18 cellular contexts compared by ENCODE assay signal in genomic region chr7:130436253-130436652, GRCh38. TPM values are rescaled to one million over a fixed set of nuclear protein-coding genes. Genes with fewer than 3 reads are reported as not detected.
DNase-seq lines count a peak whose midpoint lies in the region; ATAC-seq and TF ChIP-seq lines count a peak whose summit lies in the region.
"Had no signal": no experiment of that assay in that cellular context is flagged by ENCODE, and none has a peak within 500 bp of the region (broad histone marks: within the 10 kb centered on the region; RNA-seq: fewer than 3 reads in every experiment).

No MANE protein-coding gene starts in this region.

- H3K27ac Mint-ChIP-seq in activated T-cell treated with anti-CD3 and anti-CD28 coated beads, Interleukin-2, amount 50 U/mL, for 72 hours: peak overlapping the region; percentile 18
- no peak overlapping the region for H3K27ac Mint-ChIP-seq in activated T-cell treated with anti-CD3 and anti-CD28 coated beads, Interleukin-2, amount 50 U/mL, for 24 hours
- H3K27ac Mint-ChIP-seq in CD4-positive, alpha-beta T cell: peak overlapping the region; percentile 8
- no peak overlapping the region for H3K27ac Mint-ChIP-seq in central memory CD8-positive, alpha-beta T cell (ENCODE audit: low read depth)
- H3K27ac Mint-ChIP-seq in nephron: peak overlapping the region in 2 of 3 experiments; percentile 17 to 20
- H3K27ac Mint-ChIP-seq: CD4-positive, CD25-positive, alpha-beta regulatory T cell had no signal

- H3K36me3 Mint-ChIP-seq in activated T-cell treated with anti-CD3 and anti-CD28 coated beads, Interleukin-2, amount 50 U/mL, for 72 hours (ENCODE audit: insufficient read depth in 2 of 2): peaks cover 3 to 5% of the 10 kb centered on the region in 2 donors
- peaks cover 18% of the 10 kb centered on the region for H3K36me3 Mint-ChIP-seq in activated T-cell treated with anti-CD3 and anti-CD28 coated beads, Interleukin-2, amount 50 U/mL, for 24 hours (ENCODE audit: low read depth)
- H3K36me3 Mint-ChIP-seq in CD4-positive, alpha-beta T cell (ENCODE audit: low read depth): peaks cover 6% of the 10 kb centered on the region
- H3K36me3 Mint-ChIP-seq in central memory CD8-positive, alpha-beta T cell (ENCODE audit: insufficient read depth): peaks cover 6% of the 10 kb centered on the region
- peaks cover 13% of the 10 kb centered on the region for H3K36me3 Mint-ChIP-seq in nephron (ENCODE audit: low read depth)

- no peaks in the 10 kb centered on the region for H3K27me3 Mint-ChIP-seq in activated T-cell treated with anti-CD3 and anti-CD28 coated beads, Interleukin-2, amount 50 U/mL, for 72 hours (ENCODE audit: low read depth)
- H3K27me3 Mint-ChIP-seq in activated T-cell treated with anti-CD3 and anti-CD28 coated beads, Interleukin-2, amount 50 U/mL, for 24 hours: no peaks in the 10 kb centered on the region
- H3K27me3 Mint-ChIP-seq in CD4-positive, alpha-beta T cell: no peaks in the 10 kb centered on the region
- H3K27me3 Mint-ChIP-seq in central memory CD8-positive, alpha-beta T cell: no peaks in the 10 kb centered on the region
- H3K27me3 Mint-ChIP-seq in nephron (ENCODE audit: low read depth): no peaks in the 10 kb centered on the region
- H3K27me3 Mint-ChIP-seq: CD4-positive, CD25-positive, alpha-beta regulatory T cell had no signal

- H3K36me3 ChIP-seq in body of pancreas (replicated peaks in 1 of 2; ENCODE audit: insufficient read depth in 1 of 2, low read depth in 2 of 2): no peaks in the 10 kb centered on the region
- H3K36me3 ChIP-seq: HAP-1 had no signal

- TF ChIP-seq POLR2A in body of pancreas (IDR thresholded peaks at IDR 0.05): no peak

- POLR2A ChIA-PET in CD4-positive, alpha-beta T cell (lab: Charles Lee): interaction anchor here (1.0 kb wide), 1 partner anchor 10 kb away, joined by 3 read pairs; no protein-coding TSS in a partner anchor

- no peak overlapping the region for H3K27ac ChIP-seq in CD4-positive, alpha-beta T cell (ENCODE audit: low read depth, low read length)
- no peak overlapping the region for H3K27ac ChIP-seq in body of pancreas
- H3K27ac ChIP-seq: BLaER1 had no signal

- WGBS in body of pancreas, 2 donors: 81 to 90% methylated on average over 1 of the region's 1 CpG

- intact Hi-C loops in CD4-positive, alpha-beta T cell (cut with DNase I, micrococcal nuclease): loop anchor here in 1 of 2 experiments (10.0 kb wide), 1 partner anchor 821 kb away; the partner anchor contains the start of gene NRF1
- intact Hi-C loops in body of pancreas (cut with DNase I): no loop called here

- CTCF ChIA-PET in CD4-positive, alpha-beta T cell (lab: Charles Lee): no interaction called here

- H3K4me3 ChIP-seq in body of pancreas: no peak overlapping the region
- H3K4me3 ChIP-seq: BLaER1, HAP-1 had no signal

- TF ChIP-seq CTCF in CD4-positive, alpha-beta T cell (IDR thresholded peaks at IDR 0.05): no peak
- no peak for TF ChIP-seq CTCF in nephron (IDR thresholded peaks at IDR 0.05; ENCODE audit: unreplicated experiment in 3 of 3)
- TF ChIP-seq CTCF in body of pancreas (IDR thresholded peaks at IDR 0.05): no peak

- no peaks in the 10 kb centered on the region for H3K9me3 Mint-ChIP-seq in activated T-cell treated with anti-CD3 and anti-CD28 coated beads, Interleukin-2, amount 50 U/mL, for 72 hours
- H3K9me3 Mint-ChIP-seq in activated T-cell treated with anti-CD3 and anti-CD28 coated beads, Interleukin-2, amount 50 U/mL, for 24 hours: peaks cover 2% of the 10 kb centered on the region
- H3K9me3 Mint-ChIP-seq in CD4-positive, alpha-beta T cell: no peaks in the 10 kb centered on the region
- no peaks in the 10 kb centered on the region for H3K9me3 Mint-ChIP-seq in central memory CD8-positive, alpha-beta T cell
- H3K9me3 Mint-ChIP-seq in nephron: peaks cover 2% of the 10 kb centered on the region

- no peaks in the 10 kb centered on the region for H3K9me3 ChIP-seq in CD4-positive, alpha-beta T cell (ENCODE audit: control insufficient read depth, low read length)
- no peaks in the 10 kb centered on the region for H3K9me3 ChIP-seq in body of pancreas
- H3K9me3 ChIP-seq: HAP-1 had no signal

- DNase-seq in activated T-cell treated with anti-CD3 and anti-CD28 coated beads, Interleukin-2, amount 50 U/mL, for 72 hours: no peak
- DNase-seq in activated T-cell treated with anti-CD3 and anti-CD28 coated beads, Interleukin-2, amount 50 U/mL, for 24 hours: no peak
- DNase-seq in CD4-positive, alpha-beta T cell: no peak
- no peak for DNase-seq in central memory CD8-positive, alpha-beta T cell (ENCODE audit: low spot score in 2 of 2)
- no peak for DNase-seq in body of pancreas
- DNase-seq: 8988T; AML-193; CD4-positive, CD25-positive, alpha-beta regulatory T cell; COR-L47; DMS153; DND-41; GDM1; GOT3 had no signal

- H3K4me1 ChIP-seq in body of pancreas: peaks cover 8% of the 10 kb centered on the region

- H3K4me3 Mint-ChIP-seq in activated T-cell treated with anti-CD3 and anti-CD28 coated beads, Interleukin-2, amount 50 U/mL, for 72 hours: no peak overlapping the region
- no peak overlapping the region for H3K4me3 Mint-ChIP-seq in activated T-cell treated with anti-CD3 and anti-CD28 coated beads, Interleukin-2, amount 50 U/mL, for 24 hours
- H3K4me3 Mint-ChIP-seq in CD4-positive, alpha-beta T cell: no peak overlapping the region
- H3K4me3 Mint-ChIP-seq in central memory CD8-positive, alpha-beta T cell: peak overlapping the region; percentile 7
- H3K4me3 Mint-ChIP-seq in nephron: no peak overlapping the region

- no peak for ATAC-seq in activated T-cell treated with anti-CD3 and anti-CD28 coated beads, Interleukin-2, amount 50 U/mL, for 72 hours (replicated peaks in 1 of 2)
- no peak for ATAC-seq in CD4-positive, alpha-beta T cell (ENCODE audit: poor library complexity)
- no peak for ATAC-seq in central memory CD8-positive, alpha-beta T cell (replicated peaks; ENCODE audit: extremely low read depth, poor library complexity, severe bottlenecking)
- ATAC-seq in body of pancreas (no peak), GM18520 (IDR thresholded peaks at IDR 0.05; ENCODE audit: unreplicated experiment) (no peak)

- peaks cover 59% of the 10 kb centered on the region for H3K4me1 Mint-ChIP-seq in activated T-cell treated with anti-CD3 and anti-CD28 coated beads, Interleukin-2, amount 50 U/mL, for 72 hours (ENCODE audit: low read depth)
- H3K4me1 Mint-ChIP-seq in activated T-cell treated with anti-CD3 and anti-CD28 coated beads, Interleukin-2, amount 50 U/mL, for 24 hours (ENCODE audit: low read depth): peaks cover 47% of the 10 kb centered on the region
- H3K4me1 Mint-ChIP-seq in CD4-positive, alpha-beta T cell (ENCODE audit: low read depth): peaks cover 38% of the 10 kb centered on the region
- H3K4me1 Mint-ChIP-seq in central memory CD8-positive, alpha-beta T cell: peaks cover 9% of the 10 kb centered on the region
- peaks cover 35% of the 10 kb centered on the region for H3K4me1 Mint-ChIP-seq in nephron

- H3K27me3 ChIP-seq in CD4-positive, alpha-beta T cell (ENCODE audit: control insufficient read depth, insufficient read depth, low read length): no peaks in the 10 kb centered on the region
- no peaks in the 10 kb centered on the region for H3K27me3 ChIP-seq in body of pancreas
- H3K27me3 ChIP-seq: BLaER1 had no signal

RNA-seq across cellular contexts. Expression of gene CEP41, which starts 4.6 kb away (rescaled TPM):
- total RNA-seq in activated T-cell treated with anti-CD3 and anti-CD28 coated beads, Interleukin-2, amount 50 U/mL, for 72 hours: 10 to 100 TPM; 19.1 to 33.3 TPM
- 1 to 10 TPM; 3.3 to 4.8 TPM for total RNA-seq in CD4-positive, alpha-beta T cell
- 1 to 10 TPM; 6.9 to 8.3 TPM for total RNA-seq in body of pancreas

RNA-seq across cellular contexts. Expression of gene MEST, which starts 55.6 kb away (rescaled TPM):
- total RNA-seq in activated T-cell treated with anti-CD3 and anti-CD28 coated beads, Interleukin-2, amount 50 U/mL, for 72 hours: 1 to 10 TPM; 3.5 to 4.8 TPM
- 1 to 10 TPM; 2.7 to 2.9 TPM for total RNA-seq in CD4-positive, alpha-beta T cell
- total RNA-seq in body of pancreas: 10 to 100 TPM; 24.1 to 68.9 TPM

RNA-seq across cellular contexts. Expression of gene CPA1, which starts 56.0 kb away (rescaled TPM):
- not detected for total RNA-seq in activated T-cell treated with anti-CD3 and anti-CD28 coated beads, Interleukin-2, amount 50 U/mL, for 72 hours
- not detected for total RNA-seq in CD4-positive, alpha-beta T cell
- over 10,000 TPM; 26,456 to 42,834 TPM for total RNA-seq in body of pancreas
- total RNA-seq: CD4-positive, CD25-positive, alpha-beta regulatory T cell; HT1080 had no signal

Comparison
In these comparisons a context has a peak if more than half of its experiments do, and no peak if none do; other contexts are left out.
1. H3K27ac Mint-ChIP-seq: peak in activated T-cell treated with anti-CD3 and anti-CD28 coated beads, Interleukin-2, amount 50 U/mL, for 72 hours (single experiment), CD4-positive, alpha-beta T cell (single experiment) and nephron (2 of 3); none in activated T-cell treated with anti-CD3 and anti-CD28 coated beads, Interleukin-2, amount 50 U/mL, for 24 hours (single experiment) and central memory CD8-positive, alpha-beta T cell (single experiment).
2. RNA of gene MEST, which starts 55.6 kb away (total RNA-seq): 24.1 to 68.9 TPM in body of pancreas; 3.5 to 4.8 TPM in activated T-cell treated with anti-CD3 and anti-CD28 coated beads, Interleukin-2, amount 50 U/mL, for 72 hours and 2.7 to 2.9 TPM in CD4-positive, alpha-beta T cell; every median in the first group is over 4 times any median in the second.
3. RNA of gene CPA1, which starts 56.0 kb away (total RNA-seq): 26,456 to 42,834 TPM in body of pancreas; not detected in activated T-cell treated with anti-CD3 and anti-CD28 coated beads, Interleukin-2, amount 50 U/mL, for 72 hours and not detected in CD4-positive, alpha-beta T cell; every median in the first group is over 1,000 times any median in the second.